Comparison of ENCODE assay signal across 1 cellular context in the genomic region with DNA sequence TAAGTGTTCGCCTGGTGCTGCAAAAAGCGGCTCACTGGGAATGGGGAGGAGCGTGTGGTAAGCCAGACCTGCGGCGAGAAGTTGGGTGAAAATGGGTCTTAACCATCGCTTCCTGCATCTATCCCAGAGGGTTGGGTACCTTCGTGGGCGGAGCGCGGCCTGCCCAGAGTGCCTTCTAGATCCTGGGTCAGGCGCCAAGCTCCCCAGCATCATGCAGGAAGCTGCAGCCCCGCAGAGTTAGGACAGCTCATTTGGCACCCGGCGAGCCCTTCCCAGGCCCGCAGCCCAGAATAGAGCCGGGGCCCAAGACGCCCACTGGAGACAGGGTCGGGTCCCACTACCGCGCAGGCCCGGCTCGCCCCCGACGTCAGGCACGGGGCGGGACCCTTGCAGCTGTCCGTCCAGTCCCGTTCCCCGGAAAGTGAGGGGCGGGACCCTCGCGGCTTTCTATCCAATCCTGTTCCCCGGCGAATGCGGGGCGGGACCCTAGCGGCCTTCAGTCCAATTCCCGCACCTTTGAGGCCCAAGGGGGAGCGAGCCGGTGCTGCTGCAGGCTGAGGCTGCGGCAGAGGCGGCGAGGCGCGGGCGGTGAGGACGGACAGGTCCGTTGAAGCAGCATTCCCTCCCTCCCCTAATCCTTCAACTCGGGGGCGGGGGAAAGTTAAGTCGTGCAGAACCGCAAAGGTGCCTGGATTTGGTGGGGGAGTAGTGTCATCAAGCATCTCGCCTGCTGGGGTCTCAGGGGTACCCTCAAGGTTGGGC.
TF ChIP-seq lines count a peak whose summit lies in the region.

TSS of gene CROT (plus strand) at position 499 of the 762 bp plus-strand sequence. CDS start 3,405 bp downstream, outside the sequence.

TF ChIP-seq in HEK293, 187 proteins besides CTCF, POLR2A, EP300 and RAD21 (continued from another document and continues in another):
- no peak for TF ChIP-seq ATF2 (tag by site-specific recombination; IDR thresholded peaks at IDR 0.05; ENCODE audit: low read depth)
- TF ChIP-seq ZNF76 (tag by site-specific recombination; IDR thresholded peaks at IDR 0.05; ENCODE audit: borderline replicate concordance, low read depth), result peak; percentile 40; the same call in 1 of the 2 replicates
- TF ChIP-seq ZNF23 (tag by site-specific recombination; IDR thresholded peaks at IDR 0.05; ENCODE audit: borderline replicate concordance), result no peak
- TF ChIP-seq, protein P1, sequence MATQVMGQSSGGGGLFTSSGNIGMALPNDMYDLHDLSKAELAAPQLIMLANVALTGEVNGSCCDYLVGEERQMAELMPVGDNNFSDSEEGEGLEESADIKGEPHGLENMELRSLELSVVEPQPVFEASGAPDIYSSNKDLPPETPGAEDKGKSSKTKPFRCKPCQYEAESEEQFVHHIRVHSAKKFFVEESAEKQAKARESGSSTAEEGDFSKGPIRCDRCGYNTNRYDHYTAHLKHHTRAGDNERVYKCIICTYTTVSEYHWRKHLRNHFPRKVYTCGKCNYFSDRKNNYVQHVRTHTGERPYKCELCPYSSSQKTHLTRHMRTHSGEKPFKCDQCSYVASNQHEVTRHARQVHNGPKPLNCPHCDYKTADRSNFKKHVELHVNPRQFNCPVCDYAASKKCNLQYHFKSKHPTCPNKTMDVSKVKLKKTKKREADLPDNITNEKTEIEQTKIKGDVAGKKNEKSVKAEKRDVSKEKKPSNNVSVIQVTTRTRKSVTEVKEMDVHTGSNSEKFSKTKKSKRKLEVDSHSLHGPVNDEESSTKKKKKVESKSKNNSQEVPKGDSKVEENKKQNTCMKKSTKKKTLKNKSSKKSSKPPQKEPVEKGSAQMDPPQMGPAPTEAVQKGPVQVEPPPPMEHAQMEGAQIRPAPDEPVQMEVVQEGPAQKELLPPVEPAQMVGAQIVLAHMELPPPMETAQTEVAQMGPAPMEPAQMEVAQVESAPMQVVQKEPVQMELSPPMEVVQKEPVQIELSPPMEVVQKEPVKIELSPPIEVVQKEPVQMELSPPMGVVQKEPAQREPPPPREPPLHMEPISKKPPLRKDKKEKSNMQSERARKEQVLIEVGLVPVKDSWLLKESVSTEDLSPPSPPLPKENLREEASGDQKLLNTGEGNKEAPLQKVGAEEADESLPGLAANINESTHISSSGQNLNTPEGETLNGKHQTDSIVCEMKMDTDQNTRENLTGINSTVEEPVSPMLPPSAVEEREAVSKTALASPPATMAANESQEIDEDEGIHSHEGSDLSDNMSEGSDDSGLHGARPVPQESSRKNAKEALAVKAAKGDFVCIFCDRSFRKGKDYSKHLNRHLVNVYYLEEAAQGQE (tag by site-specific recombination; IDR thresholded peaks at IDR 0.05), result no peak
- TF ChIP-seq, protein P2, sequence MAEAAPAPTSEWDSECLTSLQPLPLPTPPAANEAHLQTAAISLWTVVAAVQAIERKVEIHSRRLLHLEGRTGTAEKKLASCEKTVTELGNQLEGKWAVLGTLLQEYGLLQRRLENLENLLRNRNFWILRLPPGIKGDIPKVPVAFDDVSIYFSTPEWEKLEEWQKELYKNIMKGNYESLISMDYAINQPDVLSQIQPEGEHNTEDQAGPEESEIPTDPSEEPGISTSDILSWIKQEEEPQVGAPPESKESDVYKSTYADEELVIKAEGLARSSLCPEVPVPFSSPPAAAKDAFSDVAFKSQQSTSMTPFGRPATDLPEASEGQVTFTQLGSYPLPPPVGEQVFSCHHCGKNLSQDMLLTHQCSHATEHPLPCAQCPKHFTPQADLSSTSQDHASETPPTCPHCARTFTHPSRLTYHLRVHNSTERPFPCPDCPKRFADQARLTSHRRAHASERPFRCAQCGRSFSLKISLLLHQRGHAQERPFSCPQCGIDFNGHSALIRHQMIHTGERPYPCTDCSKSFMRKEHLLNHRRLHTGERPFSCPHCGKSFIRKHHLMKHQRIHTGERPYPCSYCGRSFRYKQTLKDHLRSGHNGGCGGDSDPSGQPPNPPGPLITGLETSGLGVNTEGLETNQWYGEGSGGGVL (tag by site-specific recombination; IDR thresholded peaks at IDR 0.05), result 0 out of 2 replicates have a peak, but pooled peaks have one; percentile 38
- TF ChIP-seq KLF9 (tag by site-specific recombination; IDR thresholded peaks at IDR 0.05; ENCODE audit: low read depth), result no peak
- TF ChIP-seq ZNF610 (tag by site-specific recombination; IDR thresholded peaks at IDR 0.05; ENCODE audit: borderline replicate concordance), result peak; percentile 60; the same call in 1 of the 2 replicates
- TF ChIP-seq, protein P3, sequence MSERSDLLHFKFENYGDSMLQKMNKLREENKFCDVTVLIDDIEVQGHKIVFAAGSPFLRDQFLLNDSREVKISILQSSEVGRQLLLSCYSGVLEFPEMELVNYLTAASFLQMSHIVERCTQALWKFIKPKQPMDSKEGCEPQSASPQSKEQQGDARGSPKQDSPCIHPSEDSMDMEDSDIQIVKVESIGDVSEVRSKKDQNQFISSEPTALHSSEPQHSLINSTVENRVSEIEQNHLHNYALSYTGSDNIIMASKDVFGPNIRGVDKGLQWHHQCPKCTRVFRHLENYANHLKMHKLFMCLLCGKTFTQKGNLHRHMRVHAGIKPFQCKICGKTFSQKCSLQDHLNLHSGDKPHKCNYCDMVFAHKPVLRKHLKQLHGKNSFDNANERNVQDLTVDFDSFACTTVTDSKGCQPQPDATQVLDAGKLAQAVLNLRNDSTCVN (tag by site-specific recombination; optimal IDR thresholded peaks at IDR 0.05), result peak; percentile 73
- TF ChIP-seq AEBP2 (tag by site-specific recombination; IDR thresholded peaks at IDR 0.05; ENCODE audit: borderline replicate concordance), result no peak
- no peak for TF ChIP-seq ZNF140 (tag by site-specific recombination; IDR thresholded peaks at IDR 0.05)
- no peak for TF ChIP-seq ZBTB48 (tag by site-specific recombination; IDR thresholded peaks at IDR 0.05)
- TF ChIP-seq, protein P4, sequence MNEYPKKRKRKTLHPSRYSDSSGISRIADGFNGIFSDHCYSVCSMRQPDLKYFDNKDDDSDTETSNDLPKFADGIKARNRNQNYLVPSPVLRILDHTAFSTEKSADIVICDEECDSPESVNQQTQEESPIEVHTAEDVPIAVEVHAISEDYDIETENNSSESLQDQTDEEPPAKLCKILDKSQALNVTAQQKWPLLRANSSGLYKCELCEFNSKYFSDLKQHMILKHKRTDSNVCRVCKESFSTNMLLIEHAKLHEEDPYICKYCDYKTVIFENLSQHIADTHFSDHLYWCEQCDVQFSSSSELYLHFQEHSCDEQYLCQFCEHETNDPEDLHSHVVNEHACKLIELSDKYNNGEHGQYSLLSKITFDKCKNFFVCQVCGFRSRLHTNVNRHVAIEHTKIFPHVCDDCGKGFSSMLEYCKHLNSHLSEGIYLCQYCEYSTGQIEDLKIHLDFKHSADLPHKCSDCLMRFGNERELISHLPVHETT (tag by site-specific recombination; IDR thresholded peaks at IDR 0.05), result no peak
- no peak for TF ChIP-seq ZNF366 (tag by site-specific recombination; conservative IDR thresholded peaks at IDR 0.05)
- TF ChIP-seq SP3 (tag by site-specific recombination; IDR thresholded peaks at IDR 0.05), result peak; percentile 78
- TF ChIP-seq ZNF239 (tag by site-specific recombination; IDR thresholded peaks at IDR 0.05), result no peak
- TF ChIP-seq ZNF658 (tag by site-specific recombination; IDR thresholded peaks at IDR 0.05), result no peak
- TF ChIP-seq OSR2 (tag by site-specific recombination; IDR thresholded peaks at IDR 0.05), result no peak
- no peak for TF ChIP-seq HOXA7 (CRISPR knock-in tag; IDR thresholded peaks at IDR 0.05; ENCODE audit: borderline replicate concordance)
- no peak for TF ChIP-seq ZNF433 (tag by site-specific recombination; IDR thresholded peaks at IDR 0.05; ENCODE audit: low read depth)
- no peak for TF ChIP-seq ZNF670 (tag by site-specific recombination; IDR thresholded peaks at IDR 0.05; ENCODE audit: low read depth)
- no peak for TF ChIP-seq TCF7L2 (IDR thresholded peaks at IDR 0.05; ENCODE audit: borderline replicate concordance, low read depth, low read length)
- peak; percentile 35; the same call in 1 of the 2 replicates for TF ChIP-seq GLIS2 (tag by site-specific recombination; IDR thresholded peaks at IDR 0.05)
- peak; percentile 30; the same call in 1 of the 2 replicates for TF ChIP-seq ZXDB (tag by site-specific recombination; IDR thresholded peaks at IDR 0.05)
- no peak for TF ChIP-seq ZNF266 (tag by site-specific recombination; IDR thresholded peaks at IDR 0.05; ENCODE audit: low read depth)
- no peak for TF ChIP-seq ZSCAN4 (tag by site-specific recombination; IDR thresholded peaks at IDR 0.05)
- TF ChIP-seq ZFP37 (tag by site-specific recombination; IDR thresholded peaks at IDR 0.05), result peak; percentile 25; the same call in 1 of the 2 replicates
- TF ChIP-seq ZNF654 (tag by site-specific recombination; IDR thresholded peaks at IDR 0.05; ENCODE audit: low read depth), result no peak
- peak; percentile 80 for TF ChIP-seq ZNF341 (tag by site-specific recombination; IDR thresholded peaks at IDR 0.05; ENCODE audit: low read depth)
- peak; percentile 34; the same call in 1 of the 2 replicates for TF ChIP-seq HIC1 (tag by site-specific recombination; IDR thresholded peaks at IDR 0.05)
- TF ChIP-seq ZNF624 (tag by site-specific recombination; IDR thresholded peaks at IDR 0.05), result no peak
- no peak for TF ChIP-seq SETDB1 (IDR thresholded peaks at IDR 0.05; ENCODE audit: insufficient read length, low read length)
- TF ChIP-seq, protein P5, sequence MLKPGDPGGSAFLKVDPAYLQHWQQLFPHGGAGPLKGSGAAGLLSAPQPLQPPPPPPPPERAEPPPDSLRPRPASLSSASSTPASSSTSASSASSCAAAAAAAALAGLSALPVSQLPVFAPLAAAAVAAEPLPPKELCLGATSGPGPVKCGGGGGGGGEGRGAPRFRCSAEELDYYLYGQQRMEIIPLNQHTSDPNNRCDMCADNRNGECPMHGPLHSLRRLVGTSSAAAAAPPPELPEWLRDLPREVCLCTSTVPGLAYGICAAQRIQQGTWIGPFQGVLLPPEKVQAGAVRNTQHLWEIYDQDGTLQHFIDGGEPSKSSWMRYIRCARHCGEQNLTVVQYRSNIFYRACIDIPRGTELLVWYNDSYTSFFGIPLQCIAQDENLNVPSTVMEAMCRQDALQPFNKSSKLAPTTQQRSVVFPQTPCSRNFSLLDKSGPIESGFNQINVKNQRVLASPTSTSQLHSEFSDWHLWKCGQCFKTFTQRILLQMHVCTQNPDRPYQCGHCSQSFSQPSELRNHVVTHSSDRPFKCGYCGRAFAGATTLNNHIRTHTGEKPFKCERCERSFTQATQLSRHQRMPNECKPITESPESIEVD (tag by site-specific recombination; IDR thresholded peaks at IDR 0.05), result no peak
- TF ChIP-seq ZBTB20 (tag by site-specific recombination; IDR thresholded peaks at IDR 0.05), result peak; percentile 85
- TF ChIP-seq ZNF530 (tag by site-specific recombination; IDR thresholded peaks at IDR 0.05; ENCODE audit: low read depth), result no peak
- TF ChIP-seq, protein P6, sequence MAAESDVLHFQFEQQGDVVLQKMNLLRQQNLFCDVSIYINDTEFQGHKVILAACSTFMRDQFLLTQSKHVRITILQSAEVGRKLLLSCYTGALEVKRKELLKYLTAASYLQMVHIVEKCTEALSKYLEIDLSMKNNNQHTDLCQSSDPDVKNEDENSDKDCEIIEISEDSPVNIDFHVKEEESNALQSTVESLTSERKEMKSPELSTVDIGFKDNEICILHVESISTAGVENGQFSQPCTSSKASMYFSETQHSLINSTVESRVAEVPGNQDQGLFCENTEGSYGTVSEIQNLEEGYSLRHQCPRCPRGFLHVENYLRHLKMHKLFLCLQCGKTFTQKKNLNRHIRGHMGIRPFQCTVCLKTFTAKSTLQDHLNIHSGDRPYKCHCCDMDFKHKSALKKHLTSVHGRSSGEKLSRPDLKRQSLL (tag by site-specific recombination; IDR thresholded peaks at IDR 0.05), result peak; percentile 75
- TF ChIP-seq ZNF146 (tag by site-specific recombination; IDR thresholded peaks at IDR 0.05), result no peak
- TF ChIP-seq ZNF585B (tag by site-specific recombination; IDR thresholded peaks at IDR 0.05), result no peak
- peak; percentile 23; the same call in 1 of the 2 replicates for TF ChIP-seq ZNF777 (tag by site-specific recombination; IDR thresholded peaks at IDR 0.05; ENCODE audit: borderline replicate concordance)
- peak; percentile 64 for TF ChIP-seq IKZF3 (tag by site-specific recombination; IDR thresholded peaks at IDR 0.05)
- TF ChIP-seq ZNF223 (tag by site-specific recombination; IDR thresholded peaks at IDR 0.05), result no peak
